2 cellular contexts compared by ENCODE assay signal in genomic region chr18:68841301-68841700, GRCh38.
TF ChIP-seq lines count a peak whose summit lies in the region.

No MANE protein-coding gene starts in this region.

TF ChIP-seq in IMR-90, 13 proteins besides CTCF, POLR2A, EP300 and RAD21:
- TF ChIP-seq ELK1 (IDR thresholded peaks at IDR 0.05; ENCODE audit: borderline replicate concordance, low read depth, low read length) (no peak), CHD1 (IDR thresholded peaks at IDR 0.05; ENCODE audit: low read depth, low read length) (no peak), FOS (IDR thresholded peaks at IDR 0.05; ENCODE audit: low read depth, low read length) (no peak), RFX5 (IDR thresholded peaks at IDR 0.05; ENCODE audit: low read depth, low read length) (no peak), USF2 (IDR thresholded peaks at IDR 0.05; ENCODE audit: low read depth, low read length) (no peak), BHLHE40 (IDR thresholded peaks at IDR 0.05; ENCODE audit: low read depth, low read length) (no peak), NFE2L2 (IDR thresholded peaks at IDR 0.05; ENCODE audit: low read depth, low read length) (no peak), RCOR1 (IDR thresholded peaks at IDR 0.05; ENCODE audit: insufficient replicate concordance, low read length) (no peak)

TF ChIP-seq in HepG2, 621 proteins besides CTCF, POLR2A, EP300 and RAD21:
- no peak for TF ChIP-seq ATF4 (CRISPR knock-in tag; IDR thresholded peaks at IDR 0.05)
- no peak for TF ChIP-seq ZNF207 (IDR thresholded peaks at IDR 0.05; ENCODE audit: borderline replicate concordance)
- TF ChIP-seq ZNF646 (CRISPR knock-in tag; IDR thresholded peaks at IDR 0.05), result no peak
- TF ChIP-seq ZNF251 (CRISPR knock-in tag; IDR thresholded peaks at IDR 0.05), result no peak
- no peak for TF ChIP-seq ASH2L (IDR thresholded peaks at IDR 0.05; ENCODE audit: insufficient read length, low read depth, low read length)
- TF ChIP-seq HOXA5 (CRISPR knock-in tag; IDR thresholded peaks at IDR 0.05), result no peak
- TF ChIP-seq PBX3 (CRISPR knock-in tag; IDR thresholded peaks at IDR 0.05; ENCODE audit: borderline replicate concordance), result no peak
- no peak for TF ChIP-seq RNF219 (CRISPR knock-in tag; IDR thresholded peaks at IDR 0.05)
- TF ChIP-seq ZNF260 (CRISPR knock-in tag; IDR thresholded peaks at IDR 0.05; ENCODE audit: borderline replicate concordance, low read depth), result no peak
- TF ChIP-seq ZNF124 (CRISPR knock-in tag; IDR thresholded peaks at IDR 0.05), result no peak
- TF ChIP-seq ZSCAN30 (CRISPR knock-in tag; IDR thresholded peaks at IDR 0.05), result no peak
- TF ChIP-seq ZFX (CRISPR knock-in tag; IDR thresholded peaks at IDR 0.05; ENCODE audit: low read depth), result no peak
- no peak for TF ChIP-seq ZBTB4 (CRISPR knock-in tag; IDR thresholded peaks at IDR 0.05; ENCODE audit: borderline replicate concordance)
- no peak for TF ChIP-seq SP4 (CRISPR knock-in tag; IDR thresholded peaks at IDR 0.05)
- no peak for TF ChIP-seq AKNA (CRISPR knock-in tag; IDR thresholded peaks at IDR 0.05; ENCODE audit: borderline replicate concordance)
- TF ChIP-seq NCOA2 (CRISPR knock-in tag; IDR thresholded peaks at IDR 0.05), result no peak
- TF ChIP-seq REST (IDR thresholded peaks at IDR 0.05; ENCODE audit: borderline replicate concordance in 1 of 2, low read depth in 1 of 2, low read length in 2 of 2), result no peak
- TF ChIP-seq E2F5 (CRISPR knock-in tag; conservative IDR thresholded peaks at IDR 0.05), result no peak
